Comparison of ENCODE assay signal across 2 cellular contexts in the genomic region with DNA sequence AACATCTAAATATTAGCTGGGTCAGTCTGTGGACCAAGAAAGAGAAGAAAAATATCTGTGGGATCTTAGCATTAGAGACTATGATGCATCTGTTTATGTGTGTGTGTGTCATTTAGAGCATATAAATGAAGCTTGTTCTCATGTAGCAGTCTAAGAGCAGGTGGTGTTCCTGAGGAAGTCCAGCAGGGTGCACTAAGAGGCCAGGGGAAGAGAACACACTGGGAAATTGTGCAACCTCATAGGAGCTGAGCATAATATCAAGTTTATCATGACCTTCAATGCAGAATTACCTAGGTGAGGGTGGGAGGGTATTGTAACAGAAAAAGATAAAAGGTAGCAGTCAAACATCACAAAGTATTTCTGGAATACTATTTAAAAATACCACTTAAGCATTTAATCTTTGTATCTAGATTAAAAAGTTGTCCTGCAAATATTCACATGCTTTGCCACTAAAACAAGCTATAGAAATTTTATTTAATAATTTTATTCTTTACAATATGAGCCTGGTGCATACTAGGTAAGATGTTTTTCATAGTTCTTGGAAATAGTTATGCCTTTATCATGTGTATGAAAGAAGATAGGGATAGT.
TF ChIP-seq lines count a peak whose summit lies in the region.

No MANE protein-coding gene starts in this region.

TF ChIP-seq in GM23338, 12 proteins besides CTCF, POLR2A, EP300 and RAD21 (continued from another document):
- TF ChIP-seq CREB1 (CRISPR knock-in tag; IDR thresholded peaks at IDR 0.05; ENCODE audit: low read depth) (no peak), POLR2AphosphoS5 (IDR thresholded peaks at IDR 0.05; ENCODE audit: low read depth) (no peak)
TF ChIP-seq in GM23338: peak in this region for 0.

TF ChIP-seq in endothelial cell of umbilical vein, 7 proteins besides CTCF, POLR2A, EP300 and RAD21 (continued from another document):
- TF ChIP-seq, protein P1, sequence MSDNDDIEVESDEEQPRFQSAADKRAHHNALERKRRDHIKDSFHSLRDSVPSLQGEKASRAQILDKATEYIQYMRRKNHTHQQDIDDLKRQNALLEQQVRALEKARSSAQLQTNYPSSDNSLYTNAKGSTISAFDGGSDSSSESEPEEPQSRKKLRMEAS (IDR thresholded peaks at IDR 0.05; ENCODE audit: insufficient read depth, insufficient read length), result no peak
- no peak for TF ChIP-seq GATA2 (IDR thresholded peaks at IDR 0.05; ENCODE audit: insufficient read depth, insufficient read length, low read depth, low read length)
- no peak for TF ChIP-seq JUN (IDR thresholded peaks at IDR 0.05; ENCODE audit: borderline replicate concordance, insufficient read depth, insufficient read length, low read depth)
- no peak for TF ChIP-seq FOS (IDR thresholded peaks at IDR 0.05; ENCODE audit: borderline replicate concordance, insufficient read depth, low read length)
- no peak for TF ChIP-seq MYC (IDR thresholded peaks at IDR 0.05; ENCODE audit: low read depth, low read length)
- no peak for TF ChIP-seq POLR2AphosphoS5 (IDR thresholded peaks at IDR 0.05; ENCODE audit: insufficient read depth, low read depth, low read length)
TF ChIP-seq in endothelial cell of umbilical vein: peak in this region for 0.
